Comparison of ENCODE assay signal across 8 cellular contexts in the genomic region with DNA sequence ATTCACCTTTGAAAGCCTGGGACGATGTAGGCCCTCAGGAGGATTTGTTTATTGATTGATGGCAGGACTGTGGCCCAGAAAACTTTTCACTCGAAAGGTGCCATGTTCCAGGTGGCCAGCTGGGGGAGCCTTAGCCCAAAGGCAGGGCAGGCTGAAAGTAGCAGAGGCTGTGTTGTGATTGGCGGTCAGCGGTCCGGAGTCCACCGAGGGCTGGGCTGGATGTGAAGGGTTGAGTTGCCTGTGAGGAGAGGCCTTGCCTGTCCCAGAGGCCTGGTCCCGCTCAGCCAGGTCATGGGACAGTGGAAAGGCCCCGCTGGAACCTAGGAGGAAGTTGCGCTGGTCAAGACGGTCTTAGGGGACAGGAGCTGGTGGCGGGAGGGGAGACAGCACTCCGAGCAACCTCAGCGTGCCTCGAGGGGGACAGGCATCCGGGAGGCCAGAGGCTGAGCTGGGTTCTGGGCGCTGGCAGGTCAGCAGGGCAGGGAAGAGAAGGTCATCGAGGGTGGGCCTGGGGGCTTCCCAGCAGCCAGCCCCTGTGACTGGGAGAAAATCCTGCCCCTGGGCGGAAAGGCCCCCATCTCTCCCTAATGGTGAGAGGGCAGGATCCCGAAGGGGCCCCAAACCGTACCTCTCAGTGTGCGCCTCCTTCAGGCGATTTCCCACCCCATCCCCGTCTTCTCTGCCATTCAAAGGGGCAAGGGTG.
DNase-seq lines count a peak whose midpoint lies in the region; ATAC-seq lines count a peak whose summit lies in the region.

No MANE protein-coding gene starts in this region.

- peak; percentile 87 for ATAC-seq in GM18502 (IDR thresholded peaks at IDR 0.05; ENCODE audit: poor library complexity, unreplicated experiment)
- ATAC-seq in HG03135 (IDR thresholded peaks at IDR 0.05; ENCODE audit: unreplicated experiment) = peak; percentile 58

- DNase-seq in AG20443 (ENCODE audit: low spot score) = peak; percentile 85
- peak; percentile 55 for DNase-seq in RKO (ENCODE audit: low spot score)
- peak; percentile 58 for DNase-seq in activated naive CD4-positive, alpha-beta T cell treated with anti-CD3 and anti-CD28 coated beads, Interleukin-2, amount 50 U/mL, for 16 hours
- DNase-seq in inferior parietal cortex (ENCODE audit: extremely low spot score) = peak; percentile 4
- peak; percentile 24 for DNase-seq in stimulated activated CD8-positive, alpha-beta memory T cell treated with anti-CD3 and anti-CD28 coated beads, Interleukin-4, amount 100 ng/mL, for 24 hours (ENCODE audit: low read depth)
- DNase-seq in middle frontal gyrus (ENCODE audit: extremely low spot score, low spot score) = no peak
